ENCODE assay signal across 6 cellular contexts in the genomic region with DNA sequence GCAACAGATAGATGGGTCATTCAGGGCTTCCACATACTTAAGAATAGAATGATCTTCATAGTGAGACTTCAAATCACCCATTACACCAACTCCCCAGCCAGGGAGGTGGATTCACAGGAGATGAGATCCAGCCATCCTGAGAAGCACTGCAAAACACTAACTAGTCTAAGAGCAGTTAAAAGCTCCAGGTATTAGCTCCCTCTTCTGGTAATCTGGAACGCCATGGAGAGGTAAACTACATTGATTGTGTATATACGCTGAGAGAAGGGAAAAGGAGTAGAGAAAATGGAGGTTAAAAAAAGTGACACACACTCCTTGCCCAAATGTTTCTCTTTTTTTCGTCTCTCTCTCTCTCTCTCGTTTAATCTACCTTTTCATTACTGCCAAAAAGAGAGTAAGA.
A peak's percentile ranks its signal among the peaks of the same experiment; 100 is the strongest.
DNase-seq lines count a peak whose midpoint lies in the region; ATAC-seq, FAIRE-seq and TF ChIP-seq lines count a peak whose summit lies in the region.
"Not testable (repeated sequence)": the region's sequence is repeated elsewhere in the genome, so short reads cannot be mapped to it uniquely, and the experiment has no call there.

No MANE protein-coding gene starts in this region.

- not testable (repeated sequence) for H3K9ac ChIP-seq in endothelial cell of umbilical vein (replicated peaks; ENCODE audit: extremely low read depth, insufficient read depth, low read length)

- dilution Hi-C loops in endothelial cell of umbilical vein (cut with MboI; ENCODE audit: extremely low pct_ligation_motif_present, low sequenced_read_pairs) = not testable (repeated sequence)

- not testable (repeated sequence) for H4K20me1 ChIP-seq in GM23338 (replicated peaks; ENCODE audit: insufficient read depth); endothelial cell of umbilical vein (replicated peaks; ENCODE audit: control insufficient read depth, extremely low read depth, insufficient read depth, low read length)

- CTCF ChIA-PET in endothelial cell of umbilical vein (lab: Charles Lee) = not testable (repeated sequence)

- DNase-seq in GM23338 (ENCODE audit: low spot score); RWPE2 (ENCODE audit: low spot score); body of pancreas; endothelial cell of umbilical vein (ENCODE audit: low read depth, low spot score); left lobe of liver (ENCODE audit: low spot score); gastrocnemius medialis: not testable (repeated sequence)

- not testable (repeated sequence) for TF ChIP-seq CTCF in GM23338 (conservative IDR thresholded peaks at IDR 0.05; ENCODE audit: low read depth in 2 of 2); RWPE2 (IDR thresholded peaks at IDR 0.05; ENCODE audit: poor library complexity, severe bottlenecking); body of pancreas (IDR thresholded peaks at IDR 0.05); endothelial cell of umbilical vein (IDR thresholded peaks at IDR 0.05; ENCODE audit: extremely low read depth in 1 of 2, insufficient read depth in 1 of 2, low read depth in 1 of 2, low read length in 2 of 2); gastrocnemius medialis (IDR thresholded peaks at IDR 0.05 in 4 of 5, conservative IDR thresholded peaks at IDR 0.05 in 1 of 5)

- H3K9me3 Mint-ChIP-seq in GM23338 = not testable (repeated sequence)

- not testable (repeated sequence) for H3K9me3 ChIP-seq in RWPE2 (ENCODE audit: severe bottlenecking); body of pancreas; endothelial cell of umbilical vein (replicated peaks; ENCODE audit: control insufficient read depth, insufficient read depth, low read length); gastrocnemius medialis

- not testable (repeated sequence) for H3K4me1 Mint-ChIP-seq in GM23338

- BruUV-seq in endothelial cell of umbilical vein (replicated peaks; lab: Mats Ljungman, UMichigan) = not testable (repeated sequence)

- H3K36me3 ChIP-seq in GM23338 (ENCODE audit: insufficient read depth); RWPE2 (ENCODE audit: low read depth); body of pancreas (replicated peaks in 1 of 2; ENCODE audit: insufficient read depth in 1 of 2, low read depth in 2 of 2); endothelial cell of umbilical vein (ENCODE audit: control insufficient read depth in 2 of 2, extremely low read depth in 1 of 2, insufficient read depth in 2 of 2, low read length in 2 of 2); gastrocnemius medialis: not testable (repeated sequence)

- H3K27ac Mint-ChIP-seq in GM23338 = not testable (repeated sequence)

- H3K27me3 ChIP-seq in GM23338 (ENCODE audit: insufficient read depth); RWPE2 (ENCODE audit: insufficient read depth, poor library complexity, severe bottlenecking); body of pancreas; endothelial cell of umbilical vein (ENCODE audit: control insufficient read depth in 2 of 2, insufficient read depth in 2 of 2, low read length in 2 of 2); gastrocnemius medialis: not testable (repeated sequence)

- intact Hi-C loops in body of pancreas (cut with DNase I); endothelial cell of umbilical vein (cut with micrococcal nuclease); gastrocnemius medialis (cut with DNase I; ENCODE audit: low total_unique reads): not testable (repeated sequence)

- not testable (repeated sequence) for H3K36me3 Mint-ChIP-seq in GM23338 (ENCODE audit: low read depth)

- not testable (repeated sequence) for H3K27ac ChIP-seq in GM23338 (ENCODE audit: low read depth); RWPE2 (ENCODE audit: poor library complexity, severe bottlenecking); body of pancreas; endothelial cell of umbilical vein (ENCODE audit: insufficient read depth, low read depth, low read length); gastrocnemius medialis

- not testable (repeated sequence) for H3K4me3 Mint-ChIP-seq in GM23338

- H3K27me3 Mint-ChIP-seq in GM23338 (ENCODE audit: insufficient read depth, low read depth, poor library complexity) = not testable (repeated sequence)

- in situ Hi-C loops in gastrocnemius medialis (cut with MboI; ENCODE audit: low sequenced_read_pairs in 4 of 4) = not testable (repeated sequence)

- ATAC-seq in GM23338 (peak; percentile 52), RWPE2 (ENCODE audit: low read depth) (peak; percentile 31; the same call in 1 of the 3 replicates), body of pancreas (peak; percentile 77), left lobe of liver (peak; percentile 86), gastrocnemius medialis (peak; percentile 52 to 80)

- not testable (repeated sequence) for H3K79me2 ChIP-seq in GM23338 (replicated peaks; ENCODE audit: insufficient read depth); endothelial cell of umbilical vein (ENCODE audit: control insufficient read depth, insufficient read depth, low read length)

- H2AFZ ChIP-seq in GM23338; endothelial cell of umbilical vein (ENCODE audit: low read depth, low read length): not testable (repeated sequence)

- H3K4me3 ChIP-seq in GM23338; RWPE2 (ENCODE audit: severe bottlenecking); body of pancreas; endothelial cell of umbilical vein (replicated peaks in 1 of 3; ENCODE audit: insufficient read depth in 1 of 3, low read depth in 1 of 3, low read length in 3 of 3); gastrocnemius medialis: not testable (repeated sequence)

- H3K4me2 ChIP-seq in GM23338; endothelial cell of umbilical vein (ENCODE audit: insufficient read depth, low read length): not testable (repeated sequence)

- H3K4me1 ChIP-seq in GM23338 (ENCODE audit: insufficient read depth); RWPE2 (ENCODE audit: insufficient read depth, poor library complexity, severe bottlenecking); body of pancreas; endothelial cell of umbilical vein (ENCODE audit: control insufficient read depth, extremely low read depth, insufficient read depth, low read length); gastrocnemius medialis: not testable (repeated sequence)

- WGBS in body of pancreas, 2 donors = no CpG with 5 or more reads among the region's 4 CpGs

- POLR2A ChIA-PET in endothelial cell of umbilical vein (lab: Charles Lee) = not testable (repeated sequence)

- TF ChIP-seq POLR2A in body of pancreas (IDR thresholded peaks at IDR 0.05); endothelial cell of umbilical vein (IDR thresholded peaks at IDR 0.05; ENCODE audit: low read depth, low read length); gastrocnemius medialis (IDR thresholded peaks at IDR 0.05): not testable (repeated sequence)

- not testable (repeated sequence) for H3F3A ChIP-seq in GM23338 (replicated peaks; ENCODE audit: low read depth)

- peak; percentile 81 for FAIRE-seq in endothelial cell of umbilical vein (lab: Jason Lieb, UNC)

- H3K9me1 ChIP-seq in endothelial cell of umbilical vein (replicated peaks; ENCODE audit: control insufficient read depth, extremely low read depth, insufficient read depth, low read length) = not testable (repeated sequence)

- H3K9me2 ChIP-seq in GM23338 (ENCODE audit: insufficient read depth) = not testable (repeated sequence)

Comparison
In these comparisons a context has a peak if more than half of its experiments do, and no peak if none do; other contexts are left out.
1. ATAC-seq: peak in every context shown above with its lines; median percentile 86 in left lobe of liver; 77 in body of pancreas; 66 in gastrocnemius medialis; 52 in GM23338; 31 in RWPE2.